In the genomic region with DNA sequence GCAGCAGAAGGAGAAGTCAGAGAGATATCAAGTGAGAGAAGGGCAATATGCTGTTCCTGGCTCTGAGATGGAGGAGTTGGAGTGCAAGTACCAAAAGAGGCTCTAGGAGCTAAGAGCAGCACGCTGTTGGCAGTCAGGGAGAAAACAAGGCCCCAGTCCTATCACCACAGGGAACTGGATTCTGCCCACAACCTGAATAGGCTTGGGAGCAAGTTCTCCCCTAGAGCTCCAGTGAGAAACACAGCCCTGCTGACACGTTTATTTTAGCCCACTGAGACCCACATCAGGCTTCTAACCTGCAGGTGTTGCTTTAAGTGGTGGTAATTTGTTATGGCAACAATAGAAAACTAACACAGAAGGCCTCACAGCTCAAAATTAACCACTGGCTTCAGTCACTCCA, we compare ENCODE assay signal across 1 cellular context.
TF ChIP-seq lines count a peak whose summit lies in the region.

No MANE protein-coding gene starts in this region.

TF ChIP-seq in GM23338, 12 proteins besides CTCF, POLR2A, EP300 and RAD21 (continued from another document):
- no peak for TF ChIP-seq POLR2AphosphoS5 (IDR thresholded peaks at IDR 0.05; ENCODE audit: low read depth)
TF ChIP-seq in GM23338: peak in this region for 0.
